In the genomic region with DNA sequence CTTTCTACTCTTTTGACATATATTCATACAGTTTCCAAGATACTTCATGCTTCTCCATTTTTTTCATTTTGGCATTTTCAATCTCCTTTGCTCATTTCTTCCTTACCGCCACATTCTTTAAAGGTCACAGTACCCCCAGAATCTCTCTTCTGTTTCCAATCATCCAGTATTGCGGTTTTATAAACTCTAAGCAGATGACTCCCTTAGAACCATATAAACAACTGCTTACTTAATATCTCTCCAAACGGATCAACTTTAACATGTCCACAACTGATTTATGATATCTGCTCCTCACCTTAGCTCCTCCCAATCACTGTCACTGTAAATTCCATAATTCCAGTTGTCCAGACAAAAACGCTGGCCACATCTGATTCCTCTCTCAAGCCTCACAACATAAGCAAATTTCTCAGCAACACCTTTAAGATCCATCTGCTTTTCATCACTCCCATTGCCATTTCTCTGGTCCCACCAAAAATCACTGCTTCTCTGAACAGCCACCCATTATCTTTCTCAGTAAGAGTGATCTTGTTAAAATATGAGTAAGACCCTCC, we compare ENCODE assay signal across 13 cellular contexts. TPM values are rescaled to one million over a fixed set of nuclear protein-coding genes. Genes with fewer than 3 reads are reported as not detected.
DNase-seq lines count a peak whose midpoint lies in the region; ATAC-seq and TF ChIP-seq lines count a peak whose summit lies in the region.
"Had no signal": no experiment of that assay in that cellular context is flagged by ENCODE, and none has a peak within 500 bp of the region (broad histone marks: within the 10 kb centered on the region; RNA-seq: fewer than 3 reads in every experiment).

No MANE protein-coding gene starts in this region.

- no peaks in the 10 kb centered on the region for H3K9me3 Mint-ChIP-seq in activated CD4-positive, alpha-beta T cell treated with anti-CD3 and anti-CD28 coated beads, Interleukin-2, amount 10 ng/mL, durations not matched to agents 24 days and 14 days
- no peaks in the 10 kb centered on the region for H3K9me3 Mint-ChIP-seq in endothelial cell (ENCODE audit: unreplicated experiment)

- no peaks in the 10 kb centered on the region for H3K4me1 ChIP-seq in PC-9 (replicated peaks; ENCODE audit: insufficient read depth)
- peaks cover 51% of the 10 kb centered on the region for H3K4me1 ChIP-seq in psoas muscle

- no peaks in the 10 kb centered on the region for H3K27me3 ChIP-seq in PC-9 (ENCODE audit: insufficient read depth, low read depth)
- H3K27me3 ChIP-seq in psoas muscle (ENCODE audit: insufficient read depth in 3 of 3, low read length in 2 of 3), result no peaks in the 10 kb centered on the region
- H3K27me3 ChIP-seq: esophagus muscularis mucosa had no signal

- H3K4me3 ChIP-seq in PC-9, result no peak overlapping the region
- H3K4me3 ChIP-seq in psoas muscle, result no peak overlapping the region
- H3K4me3 ChIP-seq: esophagus muscularis mucosa had no signal

- CTCF ChIA-PET in PC-9 (lab: Charles Lee), result no interaction called here

- no peaks in the 10 kb centered on the region for H3K27me3 Mint-ChIP-seq in activated CD4-positive, alpha-beta T cell treated with anti-CD3 and anti-CD28 coated beads, Interleukin-2, amount 10 ng/mL, durations not matched to agents 24 days and 14 days
- no peaks in the 10 kb centered on the region for H3K27me3 Mint-ChIP-seq in endothelial cell (ENCODE audit: unreplicated experiment)

- no TSS peak for BruUV-seq in PC-9 (replicated peaks; lab: Mats Ljungman, UMichigan)

- H2AFZ ChIP-seq in PC-9, result no peak overlapping the region

- peaks cover 56% of the 10 kb centered on the region for H3K4me1 Mint-ChIP-seq in activated CD4-positive, alpha-beta T cell treated with anti-CD3 and anti-CD28 coated beads, Interleukin-2, amount 10 ng/mL, durations not matched to agents 24 days and 14 days
- peaks cover 26% of the 10 kb centered on the region for H3K4me1 Mint-ChIP-seq in endothelial cell (ENCODE audit: unreplicated experiment)

- no peaks in the 10 kb centered on the region for H3K9me2 ChIP-seq in PC-9 (ENCODE audit: insufficient read depth)

- H3K4me2 ChIP-seq in PC-9, result no peak overlapping the region

- intact Hi-C loops in activated CD4-positive, alpha-beta T cell treated with anti-CD3 and anti-CD28 coated beads, Interleukin-2, amount 10 ng/mL, durations not matched to agents 24 days and 14 days (cut with micrococcal nuclease), result loop anchor here (5.0 kb wide), 1 partner anchor 43 kb away; no protein-coding TSS in a partner anchor
- intact Hi-C loops in PC-9 (cut with micrococcal nuclease; ENCODE audit: unreplicated experiment) (no loop called here), psoas muscle (cut with DNase I) (no loop called here)

- DNase-seq in activated CD4-positive, alpha-beta T cell treated with anti-CD3 and anti-CD28 coated beads, Interleukin-2, amount 10 ng/mL, durations not matched to agents 24 days and 14 days, result no peak
- no peak for DNase-seq in activated CD4-positive, alpha-beta T cell treated with anti-CD3 and anti-CD28 coated beads for 48 hours
- DNase-seq in PC-9 (no peak), endothelial cell (ENCODE audit: low spot score) (no peak), psoas muscle (no peak)
- DNase-seq: islet precursor cell; NCI-H748 treated with DMSO at 0.1 percent for 48 hours; occipital lobe; stimulated activated naive CD4-positive, alpha-beta T cell had no signal

- H3K27ac ChIP-seq in PC-9 (0 out of 2 replicates have a peak overlapping the region, but pooled peaks have one; percentile 6), psoas muscle (peak overlapping the region; percentile 69)
- H3K27ac ChIP-seq: esophagus muscularis mucosa had no signal

- POLR2A ChIA-PET in PC-9 (lab: Charles Lee; ENCODE audit: unreplicated experiment), result no interaction called here

- H3K27ac Mint-ChIP-seq in activated CD4-positive, alpha-beta T cell treated with anti-CD3 and anti-CD28 coated beads, Interleukin-2, amount 10 ng/mL, durations not matched to agents 24 days and 14 days, result peak overlapping the region; percentile 59
- peak overlapping the region; percentile 65 for H3K27ac Mint-ChIP-seq in endothelial cell (ENCODE audit: unreplicated experiment)

- peak overlapping the region; percentile 7 for H3K4me3 Mint-ChIP-seq in activated CD4-positive, alpha-beta T cell treated with anti-CD3 and anti-CD28 coated beads, Interleukin-2, amount 10 ng/mL, durations not matched to agents 24 days and 14 days
- no peak overlapping the region for H3K4me3 Mint-ChIP-seq in endothelial cell (ENCODE audit: unreplicated experiment)

- H3K36me3 Mint-ChIP-seq in activated CD4-positive, alpha-beta T cell treated with anti-CD3 and anti-CD28 coated beads, Interleukin-2, amount 10 ng/mL, durations not matched to agents 24 days and 14 days (ENCODE audit: low read depth), result peaks cover 70% of the 10 kb centered on the region
- peaks cover 52% of the 10 kb centered on the region for H3K36me3 Mint-ChIP-seq in endothelial cell (ENCODE audit: low read depth, unreplicated experiment)

- TF ChIP-seq CTCF in PC-9 (conservative IDR thresholded peaks at IDR 0.05) (no peak), endothelial cell (IDR thresholded peaks at IDR 0.05; ENCODE audit: unreplicated experiment) (no peak), psoas muscle (IDR thresholded peaks at IDR 0.05) (no peak)

- peaks cover 100% of the 10 kb centered on the region for H4K20me1 ChIP-seq in PC-9 (ENCODE audit: insufficient read depth)

- H3F3A ChIP-seq in PC-9 (ENCODE audit: insufficient read depth, low read depth), result peaks cover 99% of the 10 kb centered on the region

- WGBS in psoas muscle, 3 donors, result 63 to 76% (median 68%) methylated on average over 4 of the region's 4 CpGs

- peaks cover 98% of the 10 kb centered on the region for H3K79me2 ChIP-seq in PC-9 (ENCODE audit: low read depth)

- H3K36me3 ChIP-seq in PC-9 (ENCODE audit: low read depth), result peaks cover 72% of the 10 kb centered on the region
- H3K36me3 ChIP-seq in psoas muscle (ENCODE audit: insufficient read depth in 1 of 2, low read depth in 1 of 2), result peaks cover 0 to 85% of the 10 kb centered on the region in 2 donors

- ATAC-seq in psoas muscle (no peak), HG02973 (IDR thresholded peaks at IDR 0.05; ENCODE audit: unreplicated experiment) (no peak), GM18520 (IDR thresholded peaks at IDR 0.05; ENCODE audit: unreplicated experiment) (no peak), HG03354 (IDR thresholded peaks at IDR 0.05; ENCODE audit: poor library complexity, severe bottlenecking, unreplicated experiment) (no peak)

- H3K9me3 ChIP-seq in PC-9 (ENCODE audit: insufficient read depth, low read depth) (no peaks in the 10 kb centered on the region), psoas muscle (no peaks in the 10 kb centered on the region)
- H3K9me3 ChIP-seq: esophagus muscularis mucosa had no signal

RNA-seq across cellular contexts. Expression of gene HNRNPC, which starts 49.6 kb away (rescaled TPM):
- 1,009 and 1,054 TPM in 2 replicates for total RNA-seq in activated CD4-positive, alpha-beta T cell treated with anti-CD3 and anti-CD28 coated beads, Interleukin-2, amount 10 ng/mL, durations not matched to agents 24 days and 14 days
- total RNA-seq in PC-9 (2021) (486 and 550 TPM in 2 replicates), endothelial cell (ENCODE audit: unreplicated experiment) (601 TPM), psoas muscle (100 to 1,000 TPM; 217 to 310 (median 245) TPM)
- 100 to 1,000 TPM; 215 to 290 (median 282) TPM for polyA plus RNA-seq in psoas muscle
